ENCODE assay signal across 17 cellular contexts in the genomic region with DNA sequence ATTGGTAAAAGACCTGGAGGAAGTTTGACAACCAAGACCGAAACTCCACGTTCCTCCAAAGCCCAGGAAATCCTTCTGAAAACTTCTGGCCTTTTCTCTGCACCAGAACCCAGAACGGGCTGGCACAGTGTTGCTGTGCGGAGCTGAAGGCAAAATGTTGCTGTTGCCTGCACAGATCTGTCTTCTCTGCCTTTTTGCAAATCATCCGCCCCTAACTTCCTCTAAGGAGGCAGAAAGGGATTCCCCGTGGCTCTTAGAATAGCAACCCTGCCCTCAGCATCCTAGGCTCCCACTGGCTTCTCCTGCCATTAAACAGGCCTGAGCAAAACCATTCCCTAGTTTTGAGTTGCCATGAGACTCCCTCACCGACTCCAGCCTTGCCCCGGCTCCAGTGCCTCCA. TPM values are rescaled to one million over a fixed set of nuclear protein-coding genes. Genes with fewer than 3 reads are reported as not detected.
DNase-seq lines count a peak whose midpoint lies in the region; ATAC-seq, FAIRE-seq and TF ChIP-seq lines count a peak whose summit lies in the region.
"Had no signal": no experiment of that assay in that cellular context is flagged by ENCODE, and none has a peak within 500 bp of the region (broad histone marks: within the 10 kb centered on the region; RNA-seq: fewer than 3 reads in every experiment).

No MANE protein-coding gene starts in this region.

- H3K4me3 Mint-ChIP-seq in CD14-positive monocyte = peak overlapping the region; percentile 28 to 58

- H3K4me1 ChIP-seq in effector memory CD4-positive, alpha-beta T cell (ENCODE audit: control insufficient read depth, insufficient read depth, low read length, poor library complexity, severe bottlenecking) = no peaks in the 10 kb centered on the region
- H3K4me1 ChIP-seq in OCI-LY7 (ENCODE audit: insufficient read depth, low read length, poor library complexity, severe bottlenecking) = peaks cover 17% of the 10 kb centered on the region
- H3K4me1 ChIP-seq in pancreas = no peaks in the 10 kb centered on the region
- H3K4me1 ChIP-seq in right cardiac atrium (ENCODE audit: control insufficient read depth, insufficient read depth, low read length) = no peaks in the 10 kb centered on the region
- H3K4me1 ChIP-seq: BE2C had no signal

- no TSS peak for BruUV-seq in OCI-LY7 (replicated peaks; lab: Mats Ljungman, UMichigan)

- ATAC-seq in HG03469 (IDR thresholded peaks at IDR 0.05; ENCODE audit: unreplicated experiment) (peak; percentile 24), pancreas (no peak), GM19455 (IDR thresholded peaks at IDR 0.05; ENCODE audit: unreplicated experiment) (no peak), right cardiac atrium (no peak)

- no peak for FAIRE-seq in pancreas (lab: Jason Lieb, UNC)
- FAIRE-seq: endothelial cell of umbilical vein had no signal

- peaks cover 0 to 2% (median 0%) of the 10 kb centered on the region in 3 donors for H3K27me3 Mint-ChIP-seq in CD14-positive monocyte (ENCODE audit: low read depth in 3 of 3)

- peaks cover 49 to 60% of the 10 kb centered on the region in 2 donors for H3K36me3 Mint-ChIP-seq in CD14-positive monocyte

- no peaks in the 10 kb centered on the region for H3K9me2 ChIP-seq in OCI-LY7 (ENCODE audit: insufficient read depth, low read length)

- H3K9me3 ChIP-seq in effector memory CD4-positive, alpha-beta T cell (ENCODE audit: control insufficient read depth, low read length) = no peaks in the 10 kb centered on the region
- no peaks in the 10 kb centered on the region for H3K9me3 ChIP-seq in OCI-LY7 (ENCODE audit: low read length)
- no peaks in the 10 kb centered on the region for H3K9me3 ChIP-seq in pancreas
- H3K9me3 ChIP-seq in right cardiac atrium (ENCODE audit: control insufficient read depth, low read length) = no peaks in the 10 kb centered on the region
- H3K9me3 ChIP-seq: BE2C had no signal

- peak overlapping the region; percentile 70 to 89 (median 81) for H3K27ac Mint-ChIP-seq in CD14-positive monocyte

- H3K36me3 ChIP-seq in effector memory CD4-positive, alpha-beta T cell (ENCODE audit: control insufficient read depth, insufficient read depth, low read length) = peaks cover 30% of the 10 kb centered on the region
- H3K36me3 ChIP-seq in OCI-LY7 (ENCODE audit: insufficient read depth, low read length) (peaks cover 45% of the 10 kb centered on the region), pancreas (no peaks in the 10 kb centered on the region)
- H3K36me3 ChIP-seq: BE2C had no signal

- H3K9me3 Mint-ChIP-seq in CD14-positive monocyte = no peaks in the 10 kb centered on the region

- H3K27me3 ChIP-seq in effector memory CD4-positive, alpha-beta T cell (replicated peaks; ENCODE audit: control insufficient read depth, insufficient read depth, low read length, poor library complexity, severe bottlenecking) = no peaks in the 10 kb centered on the region
- H3K27me3 ChIP-seq in pancreas (no peaks in the 10 kb centered on the region), right cardiac atrium (ENCODE audit: control insufficient read depth, insufficient read depth) (no peaks in the 10 kb centered on the region)

- CTCF ChIA-PET in OCI-LY7 (lab: Charles Lee; ENCODE audit: unreplicated experiment) = no interaction called here

- H3K4me2 ChIP-seq in OCI-LY7 (ENCODE audit: low read length) = no peak overlapping the region

- 70 to 81% methylated on average over 8 of the region's 8 CpGs for WGBS in pancreas, 2 donors
- WGBS in right cardiac atrium = 81% methylated on average over 8 of the region's 8 CpGs

- H3K27ac ChIP-seq in effector memory CD4-positive, alpha-beta T cell (ENCODE audit: insufficient read depth, low read length, poor library complexity, severe bottlenecking) = peak overlapping the region; percentile 39
- H3K27ac ChIP-seq in OCI-LY7 (ENCODE audit: low read depth, low read length, poor library complexity, severe bottlenecking) = no peak overlapping the region
- H3K27ac ChIP-seq in pancreas = no peak overlapping the region
- no peak overlapping the region for H3K27ac ChIP-seq in right cardiac atrium (ENCODE audit: low read length)

- no peaks in the 10 kb centered on the region for H3K79me2 ChIP-seq in OCI-LY7 (ENCODE audit: insufficient read depth, low read depth, low read length)

- no peak overlapping the region for H3K4me3 ChIP-seq in GM12865 (ENCODE audit: low read depth, low read length)
- H3K4me3 ChIP-seq in effector memory CD4-positive, alpha-beta T cell (ENCODE audit: insufficient read depth, low read depth, low read length, poor library complexity, severe bottlenecking) = no peak overlapping the region
- no peak overlapping the region for H3K4me3 ChIP-seq in OCI-LY7 (ENCODE audit: low read depth, low read length, poor library complexity, severe bottlenecking)
- no peak overlapping the region for H3K4me3 ChIP-seq in pancreas
- H3K4me3 ChIP-seq in right cardiac atrium (ENCODE audit: low read length) = no peak overlapping the region

- peaks cover 77% of the 10 kb centered on the region for H3K4me1 Mint-ChIP-seq in CD14-positive monocyte

- TF ChIP-seq CTCF in CD14-positive monocyte (IDR thresholded peaks at IDR 0.05) (no peak), GM12865 (IDR thresholded peaks at IDR 0.05; ENCODE audit: insufficient read depth, low read depth, low read length, missing control alignments) (no peak), OCI-LY7 (conservative IDR thresholded peaks at IDR 0.05; ENCODE audit: low read length) (no peak), pancreas (IDR thresholded peaks at IDR 0.05) (no peak)

- H4K20me1 ChIP-seq in OCI-LY7 (ENCODE audit: insufficient read depth, low read length) = 0 out of 2 replicates have a peak, but pooled peaks cover 4% of the 10 kb centered on the region

- POLR2A ChIA-PET in OCI-LY7 (lab: Charles Lee) = interaction anchor here (1.2 kb wide), 1 partner anchor 203 kb away, joined by 3 read pairs; no protein-coding TSS in a partner anchor

- H2AFZ ChIP-seq in OCI-LY7 (ENCODE audit: low read length) = no peak overlapping the region

- DNase-seq in CD14-positive monocyte (ENCODE audit: low spot score) = no peak
- peak; percentile 47 for DNase-seq in GM12865 (ENCODE audit: low read depth)
- DNase-seq in effector memory CD4-positive, alpha-beta T cell = no peak
- no peak for DNase-seq in OCI-LY7 (ENCODE audit: low spot score)
- no peak for DNase-seq in pancreas
- DNase-seq in right cardiac atrium = no peak
- DNase-seq: activated effector memory CD4-positive, alpha-beta T cell treated with anti-CD3 and anti-CD28 coated beads, Interleukin-2, amount 50 U/mL, for 16 hours; BE2C; central memory CD4-positive, alpha-beta T cell; HCEC 1CT; islet precursor cell; midbrain; NCI-H226; stimulated activated CD4-positive, alpha-beta T cell treated with anti-CD3 and anti-CD28 coated beads, Interleukin-2, amount 100 ng/mL, for 24 hours had no signal

- intact Hi-C loops in CD14-positive monocyte (cut with micrococcal nuclease) (no loop called here), OCI-LY7 (cut with micrococcal nuclease; ENCODE audit: unreplicated experiment) (no loop called here), pancreas (cut with DNase I) (no loop called here), right cardiac atrium (cut with DNase I) (no loop called here)

RNA-seq across cellular contexts. Expression of gene FIGNL1, which starts 44.9 kb away (rescaled TPM):
- polyA plus RNA-seq in CD14-positive monocyte = 1 to 10 TPM in 1 of 2 donors, under 1 TPM in 1; 0.55 to 2.4 TPM
- 43.8 and 55.6 TPM in 2 replicates for total RNA-seq in OCI-LY7 (2014; rRNA removed; shearing (Covaris generic))
- total RNA-seq in OCI-LY7 (2022) = 41.5 and 48.0 TPM in 2 replicates
- total RNA-seq in pancreas = 1 to 10 TPM; 1.3 to 3.5 (median 2.4) TPM
- 1 to 10 TPM; 2.9 to 4.1 TPM for polyA plus RNA-seq in pancreas
- 1 to 10 TPM; 4.2 to 5.7 (median 4.6) TPM for total RNA-seq in right cardiac atrium
- polyA plus RNA-seq in right cardiac atrium = 3.4 TPM

Comparison
In these comparisons a context has a peak if more than half of its experiments do, and no peak if none do; other contexts are left out.
1. RNA of gene FIGNL1, which starts 44.9 kb away (total RNA-seq): 41.5 to 55.6 TPM in OCI-LY7; 4.2 to 5.7 TPM in right cardiac atrium and 1.3 to 3.5 TPM in pancreas; every median in the first group is over 4 times any median in the second.